In genomic region chr17:34246436-34246835, GRCh38 we compare ENCODE assay signal across 24 cellular contexts. TPM values are rescaled to one million over a fixed set of nuclear protein-coding genes. Genes with fewer than 3 reads are reported as not detected.
DNase-seq lines count a peak whose midpoint lies in the region; ATAC-seq and TF ChIP-seq lines count a peak whose summit lies in the region.
"Had no signal": no experiment of that assay in that cellular context is flagged by ENCODE, and none has a peak within 500 bp of the region (broad histone marks: within the 10 kb centered on the region; RNA-seq: fewer than 3 reads in every experiment).

No MANE protein-coding gene starts in this region.

- no peak overlapping the region for H3K4me3 ChIP-seq in ascending aorta
- H3K4me3 ChIP-seq in naive thymus-derived CD4-positive, alpha-beta T cell (ENCODE audit: low read length) = no peak overlapping the region
- H3K4me3 ChIP-seq: esophagus squamous epithelium, HAP-1, right atrium auricular region, SJSA1, vagina had no signal

- H3K27ac ChIP-seq in ascending aorta = peak overlapping the region; percentile 18 to 35
- no peak overlapping the region for H3K27ac ChIP-seq in naive thymus-derived CD4-positive, alpha-beta T cell (ENCODE audit: low read depth, low read length)
- H3K27ac ChIP-seq: esophagus squamous epithelium, SJSA1, vagina had no signal

- peaks cover 0 to 9% (median 0%) of the 10 kb centered on the region in 7 donors for H3K9me3 Mint-ChIP-seq in CD14-positive monocyte
- peaks cover 0 to 1% (median 0%) of the 10 kb centered on the region in 11 donors for H3K9me3 Mint-ChIP-seq in naive thymus-derived CD4-positive, alpha-beta T cell
- no peaks in the 10 kb centered on the region for H3K9me3 Mint-ChIP-seq in naive thymus-derived CD8-positive, alpha-beta T cell
- H3K9me3 Mint-ChIP-seq: activated CD4-positive, alpha-beta memory T cell treated with anti-CD3 and anti-CD28 coated beads for 36 hours; activated naive CD8-positive, alpha-beta T cell treated with anti-CD3 and anti-CD28 coated beads, Interleukin-2, amount 10 ng/mL, durations not matched to agents 7 days and 5 days; immature natural killer cell had no signal

- H3K36me3 Mint-ChIP-seq in CD14-positive monocyte = peaks cover 3 to 7% of the 10 kb centered on the region in 2 donors
- H3K36me3 Mint-ChIP-seq in naive thymus-derived CD4-positive, alpha-beta T cell = no peaks in the 10 kb centered on the region
- H3K36me3 Mint-ChIP-seq in naive thymus-derived CD8-positive, alpha-beta T cell = no peaks in the 10 kb centered on the region
- H3K36me3 Mint-ChIP-seq: activated CD4-positive, alpha-beta memory T cell treated with anti-CD3 and anti-CD28 coated beads for 36 hours; activated naive CD8-positive, alpha-beta T cell treated with anti-CD3 and anti-CD28 coated beads, Interleukin-2, amount 10 ng/mL, durations not matched to agents 7 days and 5 days; CD4-positive, alpha-beta memory T cell; immature natural killer cell had no signal

- intact Hi-C loops in CD14-positive monocyte (cut with micrococcal nuclease) = loop anchor here in 1 of 2 donors (2.0 to 5.0 kb wide), 2 partner anchors 26 to 121 kb away; no protein-coding TSS in a partner anchor
- intact Hi-C loops in ascending aorta (cut with DNase I) = loop anchor here (5.0 kb wide), 1 partner anchor 61 kb away; no protein-coding TSS in a partner anchor
- intact Hi-C loops in naive thymus-derived CD4-positive, alpha-beta T cell (cut with micrococcal nuclease) = no loop called here

- H3K27me3 ChIP-seq in ascending aorta = no peaks in the 10 kb centered on the region
- H3K27me3 ChIP-seq in naive thymus-derived CD4-positive, alpha-beta T cell (ENCODE audit: control insufficient read depth in 2 of 2, insufficient read depth in 2 of 2, low read length in 2 of 2) = no peaks in the 10 kb centered on the region
- H3K27me3 ChIP-seq: right atrium auricular region, SJSA1, vagina had no signal

- H3K27me3 Mint-ChIP-seq in CD14-positive monocyte (ENCODE audit: low read depth in 3 of 3) = peaks cover 0 to 11% (median 0%) of the 10 kb centered on the region in 3 donors
- peaks cover 4 to 14% (median 7%) of the 10 kb centered on the region in 5 donors for H3K27me3 Mint-ChIP-seq in naive thymus-derived CD4-positive, alpha-beta T cell
- H3K27me3 Mint-ChIP-seq in naive thymus-derived CD8-positive, alpha-beta T cell = peaks cover 0 to 13% (median 3%) of the 10 kb centered on the region in 5 donors

- DNase-seq in CD14-positive monocyte (ENCODE audit: low spot score) (peak; percentile 81), NOMO-1 treated with dmso at 0.1 percent for 144 hours (lab: John Stamatoyannopoulos, UW; ENCODE audit: unreplicated experiment) (peak; percentile 87), ascending aorta (ENCODE audit: low spot score in 2 of 2) (no peak), NCI-H1417 (lab: John Stamatoyannopoulos, UW) (no peak), retina (no peak)
- DNase-seq in naive thymus-derived CD4-positive, alpha-beta T cell = no peak
- no peak for DNase-seq in naive thymus-derived CD8-positive, alpha-beta T cell
- no peak for DNase-seq in activated T-cell treated with anti-CD3 and anti-CD28 coated beads, Interleukin-2, amount 50 U/mL, for 1 hour
- DNase-seq: activated CD4-positive, alpha-beta memory T cell treated with anti-CD3 and anti-CD28 coated beads for 36 hours; activated naive CD8-positive, alpha-beta T cell treated with anti-CD3 and anti-CD28 coated beads, Interleukin-2, amount 10 ng/mL, durations not matched to agents 7 days and 5 days; activated T-cell treated with anti-CD3 and anti-CD28 coated beads, Interleukin-2, amount 50 U/mL, for 48 hours; CD4-positive, alpha-beta memory T cell; esophagus squamous epithelium; immature natural killer cell; mammary epithelial cell; NCI-H1930; NCI-H446; T1000 had no signal

- CTCF ChIA-PET in naive thymus-derived CD4-positive, alpha-beta T cell (lab: Charles Lee) = no interaction called here

- TF ChIP-seq CTCF in CD14-positive monocyte (IDR thresholded peaks at IDR 0.05) (no peak), ascending aorta (IDR thresholded peaks at IDR 0.05) (no peak)

- H3K9me3 ChIP-seq in ascending aorta = no peaks in the 10 kb centered on the region
- no peaks in the 10 kb centered on the region for H3K9me3 ChIP-seq in naive thymus-derived CD4-positive, alpha-beta T cell (ENCODE audit: control insufficient read depth in 2 of 3, low read length in 3 of 3)
- H3K9me3 ChIP-seq: esophagus squamous epithelium, HAP-1, right atrium auricular region, SJSA1, vagina had no signal

- peaks cover 25 to 40% of the 10 kb centered on the region in 2 donors for H3K4me1 ChIP-seq in ascending aorta
- H3K4me1 ChIP-seq in naive thymus-derived CD4-positive, alpha-beta T cell (ENCODE audit: control insufficient read depth in 2 of 2, insufficient read depth in 2 of 2, low read length in 2 of 2) = no peaks in the 10 kb centered on the region
- H3K4me1 ChIP-seq: HAP-1 had no signal

- H3K36me3 ChIP-seq in ascending aorta = no peaks in the 10 kb centered on the region
- no peaks in the 10 kb centered on the region for H3K36me3 ChIP-seq in naive thymus-derived CD4-positive, alpha-beta T cell (ENCODE audit: control insufficient read depth in 2 of 3, insufficient read depth in 3 of 3, low read length in 3 of 3)
- H3K36me3 ChIP-seq: esophagus squamous epithelium, HAP-1, right atrium auricular region, SJSA1, vagina had no signal

- H3K4me3 Mint-ChIP-seq in CD14-positive monocyte = peak overlapping the region; percentile 44 to 46
- H3K4me3 Mint-ChIP-seq in naive thymus-derived CD4-positive, alpha-beta T cell = no peak overlapping the region
- H3K4me3 Mint-ChIP-seq in naive thymus-derived CD8-positive, alpha-beta T cell = no peak overlapping the region
- H3K4me3 Mint-ChIP-seq: activated CD4-positive, alpha-beta memory T cell treated with anti-CD3 and anti-CD28 coated beads for 36 hours; activated naive CD8-positive, alpha-beta T cell treated with anti-CD3 and anti-CD28 coated beads, Interleukin-2, amount 10 ng/mL, durations not matched to agents 7 days and 5 days; CD4-positive, alpha-beta memory T cell; immature natural killer cell had no signal

- H3K4me1 Mint-ChIP-seq in CD14-positive monocyte = peaks cover 7% of the 10 kb centered on the region
- H3K4me1 Mint-ChIP-seq in naive thymus-derived CD4-positive, alpha-beta T cell = peaks cover 0 to 2% (median 0%) of the 10 kb centered on the region in 7 donors
- H3K4me1 Mint-ChIP-seq in naive thymus-derived CD8-positive, alpha-beta T cell = peaks cover 0 to 17% (median 0%) of the 10 kb centered on the region in 4 donors
- H3K4me1 Mint-ChIP-seq: activated naive CD8-positive, alpha-beta T cell treated with anti-CD3 and anti-CD28 coated beads, Interleukin-2, amount 10 ng/mL, durations not matched to agents 7 days and 5 days; CD4-positive, alpha-beta memory T cell; immature natural killer cell had no signal

- ATAC-seq in naive thymus-derived CD4-positive, alpha-beta T cell = peak; percentile 81
- no peak for ATAC-seq in naive thymus-derived CD8-positive, alpha-beta T cell

- no peak overlapping the region for H3K27ac Mint-ChIP-seq in CD14-positive monocyte
- H3K27ac Mint-ChIP-seq in naive thymus-derived CD4-positive, alpha-beta T cell = no peak overlapping the region
- no peak overlapping the region for H3K27ac Mint-ChIP-seq in naive thymus-derived CD8-positive, alpha-beta T cell
- H3K27ac Mint-ChIP-seq: activated CD4-positive, alpha-beta memory T cell treated with anti-CD3 and anti-CD28 coated beads for 36 hours; activated naive CD8-positive, alpha-beta T cell treated with anti-CD3 and anti-CD28 coated beads, Interleukin-2, amount 10 ng/mL, durations not matched to agents 7 days and 5 days; CD4-positive, alpha-beta memory T cell had no signal

- POLR2A ChIA-PET in naive thymus-derived CD4-positive, alpha-beta T cell (lab: Charles Lee) = no interaction called here
- POLR2A ChIA-PET in naive thymus-derived CD8-positive, alpha-beta T cell (lab: Charles Lee) = no interaction called here

RNA-seq across cellular contexts. Expression of gene CCL2, which starts 8.6 kb away (rescaled TPM):
- polyA plus RNA-seq in CD14-positive monocyte = 10 to 100 TPM; 17.7 to 44.9 TPM
- 162 TPM for total RNA-seq in ascending aorta
- total RNA-seq in naive thymus-derived CD4-positive, alpha-beta T cell = 10 to 100 TPM in 2 of 5 experiments, under 1 TPM in 1, not detected in 2; 0.31 to 13.6 (median 10.4) TPM
- not detected for polyA plus RNA-seq in naive thymus-derived CD4-positive, alpha-beta T cell
- total RNA-seq in naive thymus-derived CD8-positive, alpha-beta T cell = 1 to 10 TPM; 2.6 to 3.1 TPM
- polyA plus RNA-seq in naive thymus-derived CD8-positive, alpha-beta T cell = not detected
- total RNA-seq: activated CD4-positive, alpha-beta memory T cell treated with anti-CD3 and anti-CD28 coated beads for 36 hours; HT-29; OCI-LY7 had no signal
- polyA plus RNA-seq: CD4-positive, alpha-beta memory T cell; mammary epithelial cell had no signal

RNA-seq across cellular contexts. Expression of gene CCL7, which starts 23.6 kb away (rescaled TPM):
- under 1 TPM; 0.25 to 0.38 TPM for polyA plus RNA-seq in CD14-positive monocyte
- not detected for total RNA-seq in ascending aorta
- total RNA-seq in naive thymus-derived CD4-positive, alpha-beta T cell = not detected
- polyA plus RNA-seq in naive thymus-derived CD4-positive, alpha-beta T cell = not detected
- total RNA-seq in naive thymus-derived CD8-positive, alpha-beta T cell = not detected
- polyA plus RNA-seq in naive thymus-derived CD8-positive, alpha-beta T cell = not detected
- total RNA-seq: activated CD4-positive, alpha-beta memory T cell treated with anti-CD3 and anti-CD28 coated beads for 36 hours; activated naive CD8-positive, alpha-beta T cell treated with anti-CD3 and anti-CD28 coated beads, Interleukin-2, amount 10 ng/mL, durations not matched to agents 7 days and 5 days; CD4-positive, alpha-beta memory T cell; esophagus squamous epithelium; HT-29; mammary epithelial cell; OCI-LY7; right atrium auricular region; SJSA1; vagina had no signal
- polyA plus RNA-seq: CD4-positive, alpha-beta memory T cell; immature natural killer cell; mammary epithelial cell had no signal

RNA-seq across cellular contexts. Expression of gene CCL11, which starts 39.1 kb away (rescaled TPM):
- not detected for polyA plus RNA-seq in CD14-positive monocyte
- total RNA-seq in ascending aorta = not detected
- total RNA-seq in naive thymus-derived CD4-positive, alpha-beta T cell = not detected
- polyA plus RNA-seq in naive thymus-derived CD4-positive, alpha-beta T cell = not detected
- not detected for total RNA-seq in naive thymus-derived CD8-positive, alpha-beta T cell
- polyA plus RNA-seq in naive thymus-derived CD8-positive, alpha-beta T cell = not detected
- total RNA-seq: activated CD4-positive, alpha-beta memory T cell treated with anti-CD3 and anti-CD28 coated beads for 36 hours; activated naive CD8-positive, alpha-beta T cell treated with anti-CD3 and anti-CD28 coated beads, Interleukin-2, amount 10 ng/mL, durations not matched to agents 7 days and 5 days; CD4-positive, alpha-beta memory T cell; HT-29; mammary epithelial cell; OCI-LY7; SJSA1 had no signal
- polyA plus RNA-seq: CD4-positive, alpha-beta memory T cell; immature natural killer cell; mammary epithelial cell had no signal

Comparison
In these comparisons a context has a peak if more than half of its experiments do, and no peak if none do; other contexts are left out.
1. DNase-seq: peak in CD14-positive monocyte (single experiment) and NOMO-1 treated with dmso at 0.1 percent for 144 hours (single experiment); none in ascending aorta (0 of 2), naive thymus-derived CD4-positive, alpha-beta T cell (0 of 9), NCI-H1417 (0 of 3), naive thymus-derived CD8-positive, alpha-beta T cell (0 of 10), retina (single experiment) and activated T-cell treated with anti-CD3 and anti-CD28 coated beads, Interleukin-2, amount 50 U/mL, for 1 hour (single experiment).
2. H3K4me3 Mint-ChIP-seq: peak in CD14-positive monocyte (2 of 2); none in naive thymus-derived CD4-positive, alpha-beta T cell (0 of 10) and naive thymus-derived CD8-positive, alpha-beta T cell (0 of 10).
3. RNA of gene CCL2, which starts 8.6 kb away (total RNA-seq): 162 TPM in ascending aorta (single experiment); 2.6 to 3.1 TPM in naive thymus-derived CD8-positive, alpha-beta T cell and 0.31 to 13.6 TPM in naive thymus-derived CD4-positive, alpha-beta T cell; every median in the first group is over 10 times any median in the second.